15 cellular contexts compared by ENCODE assay signal in the genomic region with DNA sequence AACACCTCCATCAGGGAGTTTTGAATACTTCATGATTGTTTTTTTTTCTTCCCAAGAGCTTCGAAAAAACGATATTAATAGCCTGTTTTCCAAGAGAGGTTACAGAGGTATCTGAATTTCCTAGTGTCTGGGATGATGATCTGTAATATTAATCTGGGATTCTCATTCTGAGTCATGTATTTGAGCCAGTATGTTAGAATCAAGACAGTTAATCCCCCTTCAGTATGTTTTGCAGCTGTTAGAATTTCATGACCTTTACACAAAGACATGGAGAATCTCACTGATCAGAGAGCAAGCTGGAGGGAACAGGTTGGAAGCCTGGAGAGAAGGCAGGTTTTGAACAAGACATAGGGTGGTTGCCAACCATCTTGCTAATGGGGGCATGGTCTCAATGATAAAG.
"Had no signal": no experiment of that assay in that cellular context is flagged by ENCODE, and none has a peak within 500 bp of the region (broad histone marks: within the 10 kb centered on the region; RNA-seq: fewer than 3 reads in every experiment).

No MANE protein-coding gene starts in this region.

- DNase-seq: activated B cell treated with CpG ODN at 0.5 μM for 24 hours; activated CD4-positive, alpha-beta T cell treated with anti-CD3 and anti-CD28 coated beads for 48 hours; activated CD8-positive, alpha-beta T cell treated with anti-CD3 and anti-CD28 coated beads for 36 hours; activated effector memory CD4-positive, alpha-beta T cell treated with anti-CD3 and anti-CD28 coated beads, Interleukin-2, amount 50 U/mL, for 16 hours; activated T-cell treated with anti-CD3 and anti-CD28 coated beads, Interleukin-2, amount 50 U/mL, for 48 hours; brain microvascular endothelial cell; effector CD8-positive, alpha-beta T cell; esophagus squamous epithelium; foreskin melanocyte; head of caudate nucleus; mammary epithelial cell; naive thymus-derived CD4-positive, alpha-beta T cell; SW 1271; upper lobe of right lung had no signal

- H3K4me3 ChIP-seq: esophagus squamous epithelium, suprapubic skin, upper lobe of right lung had no signal
